9 cellular contexts compared by ENCODE assay signal in the genomic region with DNA sequence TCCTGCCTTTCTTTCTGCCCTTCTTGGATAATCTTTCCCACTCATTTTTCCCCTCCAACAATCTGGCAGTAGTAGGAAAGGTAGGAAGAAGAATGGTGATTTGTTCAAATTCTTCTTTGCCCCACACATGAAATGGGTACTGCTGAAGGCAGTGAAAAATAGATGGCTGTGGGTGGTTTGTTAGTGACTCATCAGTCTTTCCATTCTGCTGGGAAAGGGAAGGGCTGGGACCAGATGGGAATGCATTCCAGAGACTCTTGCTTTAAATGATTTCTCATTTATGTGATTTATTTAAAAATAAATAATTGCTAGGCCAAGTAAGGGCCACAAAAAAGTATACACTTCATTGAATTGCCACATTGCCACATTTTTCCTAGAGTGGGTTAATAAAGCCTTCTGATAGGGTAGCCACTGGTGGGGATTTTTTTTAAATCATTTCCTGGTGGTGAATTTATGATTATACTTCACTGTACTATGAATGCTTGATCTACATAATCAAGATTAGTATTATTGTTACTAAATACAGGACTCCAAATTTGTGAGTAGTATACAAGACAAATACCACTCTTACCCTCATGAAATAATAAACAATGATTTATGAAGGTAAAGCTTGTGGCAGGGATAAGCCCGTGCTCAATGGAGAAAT.
DNase-seq lines count a peak whose midpoint lies in the region; ATAC-seq and TF ChIP-seq lines count a peak whose summit lies in the region.
"Had no signal": no experiment of that assay in that cellular context is flagged by ENCODE, and none has a peak within 500 bp of the region (broad histone marks: within the 10 kb centered on the region; RNA-seq: fewer than 3 reads in every experiment).

No MANE protein-coding gene starts in this region.

- intact Hi-C loops in activated T-helper 1 cell treated with anti-CD3 and anti-CD28 coated beads, Interleukin-12 subunit alpha, Interleukin-12 subunit beta, Interleukin-2, Interleukin-4 antibody, amounts not matched to agents 30 ng/mL and 10 ng/mL and 1 ng/mL, durations not matched to agents 14 hours and 24 hours and 36 hours (cut with micrococcal nuclease) = no loop called here

- H3K4me1 Mint-ChIP-seq in osteocyte (ENCODE audit: unreplicated experiment) = peaks cover 56% of the 10 kb centered on the region
- H3K4me1 Mint-ChIP-seq in activated T-helper 1 cell treated with anti-CD3 and anti-CD28 coated beads, Interleukin-12 subunit alpha, Interleukin-12 subunit beta, Interleukin-2, Interleukin-4 antibody, amounts not matched to agents 30 ng/mL and 10 ng/mL and 1 ng/mL, durations not matched to agents 14 hours and 24 hours and 36 hours (ENCODE audit: low read depth) = no peaks in the 10 kb centered on the region
- H3K4me1 Mint-ChIP-seq in activated CD4-positive, alpha-beta T cell treated with anti-CD3 and anti-CD28 coated beads, Interleukin-2, amount 10 ng/mL, durations not matched to agents 7 days and 5 days = peaks cover 4% of the 10 kb centered on the region

- no peaks in the 10 kb centered on the region for H3K27me3 Mint-ChIP-seq in osteocyte (ENCODE audit: unreplicated experiment)
- H3K27me3 Mint-ChIP-seq in activated T-helper 1 cell treated with anti-CD3 and anti-CD28 coated beads, Interleukin-12 subunit alpha, Interleukin-12 subunit beta, Interleukin-2, Interleukin-4 antibody, amounts not matched to agents 30 ng/mL and 10 ng/mL and 1 ng/mL, durations not matched to agents 14 hours and 24 hours and 36 hours (ENCODE audit: insufficient read depth) = no peaks in the 10 kb centered on the region
- H3K27me3 Mint-ChIP-seq in activated CD4-positive, alpha-beta T cell treated with anti-CD3 and anti-CD28 coated beads, Interleukin-2, amount 10 ng/mL, durations not matched to agents 7 days and 5 days = no peaks in the 10 kb centered on the region
- H3K27me3 Mint-ChIP-seq: IgD-negative memory B cell had no signal

- DNase-seq in DMS 273 (lab: John Stamatoyannopoulos, UW; ENCODE audit: unreplicated experiment) = peak; percentile 77
- peak; percentile 86 to 92 for DNase-seq in SJSA1 (ENCODE audit: low read depth in 1 of 2, low spot score in 2 of 2)
- DNase-seq in fibroblast of peridontal ligament (ENCODE audit: extremely low read depth) = peak; percentile 93
- DNase-seq in osteocyte (ENCODE audit: extremely low spot score, unreplicated experiment) = no peak
- DNase-seq in HuH-7.5 (ENCODE audit: low spot score) = no peak
- no peak for DNase-seq in activated T-helper 1 cell treated with anti-CD3 and anti-CD28 coated beads, Interleukin-12 subunit alpha, Interleukin-12 subunit beta, Interleukin-2, Interleukin-4 antibody, amounts not matched to agents 30 ng/mL and 10 ng/mL and 1 ng/mL, durations not matched to agents 14 hours and 24 hours and 36 hours (ENCODE audit: low spot score)
- DNase-seq in activated CD4-positive, alpha-beta T cell treated with anti-CD3 and anti-CD28 coated beads, Interleukin-2, amount 10 ng/mL, durations not matched to agents 7 days and 5 days = no peak

- no peak for ATAC-seq in HG03521 (IDR thresholded peaks at IDR 0.05; ENCODE audit: unreplicated experiment)

- H3K27ac ChIP-seq in SJSA1 = peak overlapping the region; percentile 77

- H3K4me3 ChIP-seq in SJSA1 = no peak overlapping the region

- H3K9me3 Mint-ChIP-seq in osteocyte (ENCODE audit: unreplicated experiment) = peaks cover 11% of the 10 kb centered on the region
- H3K9me3 Mint-ChIP-seq in activated T-helper 1 cell treated with anti-CD3 and anti-CD28 coated beads, Interleukin-12 subunit alpha, Interleukin-12 subunit beta, Interleukin-2, Interleukin-4 antibody, amounts not matched to agents 30 ng/mL and 10 ng/mL and 1 ng/mL, durations not matched to agents 14 hours and 24 hours and 36 hours = peaks cover 18% of the 10 kb centered on the region
- peaks cover 14% of the 10 kb centered on the region for H3K9me3 Mint-ChIP-seq in activated CD4-positive, alpha-beta T cell treated with anti-CD3 and anti-CD28 coated beads, Interleukin-2, amount 10 ng/mL, durations not matched to agents 7 days and 5 days

- no peak for TF ChIP-seq CTCF in osteocyte (IDR thresholded peaks at IDR 0.05)

- peaks cover 7% of the 10 kb centered on the region for H3K9me3 ChIP-seq in SJSA1 (replicated peaks)

- no peak overlapping the region for H3K4me3 Mint-ChIP-seq in osteocyte (ENCODE audit: unreplicated experiment)
- H3K4me3 Mint-ChIP-seq in activated T-helper 1 cell treated with anti-CD3 and anti-CD28 coated beads, Interleukin-12 subunit alpha, Interleukin-12 subunit beta, Interleukin-2, Interleukin-4 antibody, amounts not matched to agents 30 ng/mL and 10 ng/mL and 1 ng/mL, durations not matched to agents 14 hours and 24 hours and 36 hours = no peak overlapping the region
- H3K4me3 Mint-ChIP-seq in activated CD4-positive, alpha-beta T cell treated with anti-CD3 and anti-CD28 coated beads, Interleukin-2, amount 10 ng/mL, durations not matched to agents 7 days and 5 days = no peak overlapping the region
- H3K4me3 Mint-ChIP-seq: IgD-negative memory B cell had no signal

- peaks cover 22% of the 10 kb centered on the region for H3K36me3 ChIP-seq in SJSA1

- H3K4me1 ChIP-seq in SJSA1 (replicated peaks) = peaks cover 40% of the 10 kb centered on the region

- peaks cover 7% of the 10 kb centered on the region for H3K36me3 Mint-ChIP-seq in osteocyte (ENCODE audit: unreplicated experiment)
- peaks cover 5% of the 10 kb centered on the region for H3K36me3 Mint-ChIP-seq in activated T-helper 1 cell treated with anti-CD3 and anti-CD28 coated beads, Interleukin-12 subunit alpha, Interleukin-12 subunit beta, Interleukin-2, Interleukin-4 antibody, amounts not matched to agents 30 ng/mL and 10 ng/mL and 1 ng/mL, durations not matched to agents 14 hours and 24 hours and 36 hours (ENCODE audit: low read depth)
- peaks cover 8% of the 10 kb centered on the region for H3K36me3 Mint-ChIP-seq in activated CD4-positive, alpha-beta T cell treated with anti-CD3 and anti-CD28 coated beads, Interleukin-2, amount 10 ng/mL, durations not matched to agents 7 days and 5 days (ENCODE audit: low read depth)

- CTCF ChIA-PET in activated CD4-positive, alpha-beta T cell treated with anti-CD3 and anti-CD28 coated beads, Interleukin-2, amount 10 ng/mL, durations not matched to agents 7 days and 5 days (lab: Charles Lee) = no interaction called here

- no peaks in the 10 kb centered on the region for H3K27me3 ChIP-seq in SJSA1 (replicated peaks)

- POLR2A ChIA-PET in activated CD4-positive, alpha-beta T cell treated with anti-CD3 and anti-CD28 coated beads, Interleukin-2, amount 10 ng/mL, durations not matched to agents 7 days and 5 days (lab: Charles Lee) = no interaction called here

- H3K27ac Mint-ChIP-seq in osteocyte (ENCODE audit: unreplicated experiment) = peak overlapping the region; percentile 86
- no peak overlapping the region for H3K27ac Mint-ChIP-seq in activated T-helper 1 cell treated with anti-CD3 and anti-CD28 coated beads, Interleukin-12 subunit alpha, Interleukin-12 subunit beta, Interleukin-2, Interleukin-4 antibody, amounts not matched to agents 30 ng/mL and 10 ng/mL and 1 ng/mL, durations not matched to agents 14 hours and 24 hours and 36 hours
- H3K27ac Mint-ChIP-seq in activated CD4-positive, alpha-beta T cell treated with anti-CD3 and anti-CD28 coated beads, Interleukin-2, amount 10 ng/mL, durations not matched to agents 7 days and 5 days = no peak overlapping the region
- H3K27ac Mint-ChIP-seq: IgD-negative memory B cell had no signal

Comparison
In these comparisons a context has a peak if more than half of its experiments do, and no peak if none do; other contexts are left out.
1. DNase-seq: peak in DMS 273 (single experiment), SJSA1 (2 of 2) and fibroblast of peridontal ligament (single experiment); none in osteocyte (single experiment), HuH-7.5 (single experiment), activated T-helper 1 cell treated with anti-CD3 and anti-CD28 coated beads, Interleukin-12 subunit alpha, Interleukin-12 subunit beta, Interleukin-2, Interleukin-4 antibody, amounts not matched to agents 30 ng/mL and 10 ng/mL and 1 ng/mL, durations not matched to agents 14 hours and 24 hours and 36 hours (single experiment) and activated CD4-positive, alpha-beta T cell treated with anti-CD3 and anti-CD28 coated beads, Interleukin-2, amount 10 ng/mL, durations not matched to agents 7 days and 5 days (single experiment).